Comparison of ENCODE assay signal across 34 cellular contexts in genomic region chr2:1208522-1208921, GRCh38.
"Had no signal": no experiment of that assay in that cellular context is flagged by ENCODE, and none has a peak within 500 bp of the region (broad histone marks: within the 10 kb centered on the region; RNA-seq: fewer than 3 reads in every experiment).

No MANE protein-coding gene starts in this region.

- H3K4me1 ChIP-seq: esophagus muscularis mucosa, foreskin keratinocyte, gastrocnemius medialis, heart left ventricle had no signal

- H3K27ac ChIP-seq: coronary artery, dorsolateral prefrontal cortex, esophagus muscularis mucosa, foreskin keratinocyte, gastrocnemius medialis, heart left ventricle, WERI-Rb-1 had no signal

- H3K27ac Mint-ChIP-seq: activated B cell treated with CpG ODN at 0.5 μM for 24 hours; activated CD8-positive, alpha-beta T cell treated with anti-CD3 and anti-CD28 coated beads for 36 hours; activated naive CD8-positive, alpha-beta T cell; activated T-helper 17 cell treated with anti-CD3 and anti-CD28 coated beads, Interleukin-2, amount 50 U/mL, for 72 hours; dendritic cell treated with granulocyte-macrophage colony-stimulating factor and Interleukin-4, amounts not matched to agents 40 ng/mL and 50 ng/mL, for 4 days; endodermal cell; T-helper 17 cell; T-helper 2 cell treated with Interferon-gamma antibody and Interleukin-4, amounts not matched to agents 5 μg/mL and 100 μg/mL, for 36 hours had no signal

- ATAC-seq: activated CD4-positive, CD25-positive, alpha-beta regulatory T cell treated with anti-CD3 and anti-CD28 coated beads, Interleukin-2, amount 50 U/mL, for 24 hours; activated CD8-positive, alpha-beta T cell treated with anti-CD3 and anti-CD28 coated beads for 36 hours; activated T-cell treated with anti-CD3 and anti-CD28 coated beads, Interleukin-2, amount 50 U/mL, for 4 hours; activated T-helper 17 cell treated with anti-CD3 and anti-CD28 coated beads, Interleukin-2, amount 50 U/mL, for 72 hours; foreskin keratinocyte; gastrocnemius medialis; heart left ventricle; T-helper 17 cell had no signal

- H3K27me3 ChIP-seq: esophagus muscularis mucosa, foreskin keratinocyte, gastrocnemius medialis, heart left ventricle had no signal

- H3K4me1 Mint-ChIP-seq: endodermal cell, T-helper 17 cell had no signal

- H3K4me3 Mint-ChIP-seq: activated B cell treated with CpG ODN at 0.5 μM for 24 hours; activated CD8-positive, alpha-beta T cell treated with anti-CD3 and anti-CD28 coated beads for 36 hours; activated naive CD8-positive, alpha-beta T cell; activated T-cell treated with anti-CD3 and anti-CD28 coated beads, Interleukin-2, amount 50 U/mL, for 4 hours; activated T-helper 17 cell treated with anti-CD3 and anti-CD28 coated beads, Interleukin-2, amount 50 U/mL, for 72 hours; dendritic cell treated with granulocyte-macrophage colony-stimulating factor and Interleukin-4, amounts not matched to agents 40 ng/mL and 50 ng/mL, for 4 days; endodermal cell; T-helper 17 cell; T-helper 2 cell treated with Interferon-gamma antibody and Interleukin-4, amounts not matched to agents 5 μg/mL and 100 μg/mL, for 36 hours had no signal

- DNase-seq: activated B cell treated with CpG ODN at 0.5 μM for 24 hours; activated CD4-positive, alpha-beta T cell treated with anti-CD3 and anti-CD28 coated beads for 48 hours; activated CD4-positive, alpha-beta T cell treated with anti-CD3 and anti-CD28 coated beads, Interleukin-2, amount 50 U/mL, for 1 hour; activated CD4-positive, alpha-beta T cell treated with anti-CD3 and anti-CD28 coated beads, Interleukin-2, amount 50 U/mL, for 48 hours; activated CD8-positive, alpha-beta memory T cell treated with anti-CD3 and anti-CD28 coated beads for 24 hours; activated CD8-positive, alpha-beta T cell treated with anti-CD3 and anti-CD28 coated beads for 36 hours; activated effector memory CD4-positive, alpha-beta T cell treated with Interleukin-2 at 50 U/mL for 16 hours; activated gamma-delta T cell treated with Interleukin-2 at 50 U/mL for 16 hours; activated naive CD4-positive, alpha-beta T cell treated with anti-CD3 and anti-CD28 coated beads, Interleukin-2, amount 50 U/mL, for 16 hours; activated naive CD4-positive, alpha-beta T cell treated with Interleukin-2 at 50 U/mL for 16 hours; activated T-cell treated with anti-CD3 and anti-CD28 coated beads, Interleukin-2, amount 50 U/mL, for 4 hours; amniotic stem cell; anterior cingulate cortex; caudate nucleus; dorsolateral prefrontal cortex; effector memory CD4-positive, alpha-beta T cell; endodermal cell; erythroblast; foreskin keratinocyte; gastrocnemius medialis; glutamatergic neuron; heart left ventricle; T-helper 1 cell; T-helper 17 cell; T1000; WERI-Rb-1 had no signal

- FAIRE-seq: astrocyte had no signal

- H3K27me3 Mint-ChIP-seq: activated B cell treated with CpG ODN at 0.5 μM for 24 hours; activated CD8-positive, alpha-beta T cell treated with anti-CD3 and anti-CD28 coated beads for 36 hours; activated naive CD8-positive, alpha-beta T cell; activated T-helper 17 cell treated with anti-CD3 and anti-CD28 coated beads, Interleukin-2, amount 50 U/mL, for 72 hours; dendritic cell treated with granulocyte-macrophage colony-stimulating factor and Interleukin-4, amounts not matched to agents 40 ng/mL and 50 ng/mL, for 4 days; T-helper 17 cell had no signal

- H3K4me3 ChIP-seq: coronary artery, dorsolateral prefrontal cortex, esophagus muscularis mucosa, gastrocnemius medialis, heart left ventricle had no signal

- H3K36me3 ChIP-seq: esophagus muscularis mucosa, gastrocnemius medialis, heart left ventricle, WERI-Rb-1 had no signal
